In genomic region chr9:4740623-4741364, GRCh38 we compare ENCODE assay signal across 8 cellular contexts. TPM values are rescaled to one million over a fixed set of nuclear protein-coding genes. Genes with fewer than 3 reads are reported as not detected.
DNase-seq lines count a peak whose midpoint lies in the region; ATAC-seq and TF ChIP-seq lines count a peak whose summit lies in the region.

Gene AK3, minus strand, starts transcription at chr9:4741202. Its CDS starts 115 bp downstream, at chr9:4741087.

- H3K4me3 Mint-ChIP-seq in endodermal cell = peak within 1 kb of the TSS; percentile 85

- H3K4me3 ChIP-seq in endodermal cell (ENCODE audit: low read length) (peak within 1 kb of the TSS; percentile 94), mesodermal cell (ENCODE audit: extremely low read depth, insufficient read depth, low read length, poor library complexity, severe bottlenecking) (peak within 1 kb of the TSS; percentile 85)

- H3K4me1 Mint-ChIP-seq in endodermal cell = peaks cover 19% of the 10 kb centered on the region

- WGBS in endodermal cell (ENCODE audit: insufficient coverage in 1 of 2, insufficient read length in 1 of 2), 2 experiments = 0% methylated on average over 33 to 84 of the region's 84 CpGs
- 0 to 1% methylated on average over 52 to 70 of the region's 84 CpGs for WGBS in mesodermal cell (ENCODE audit: insufficient coverage in 2 of 2), 2 experiments

- H3K9me3 ChIP-seq in endodermal cell (ENCODE audit: control insufficient read depth, low read length) = no peaks in the 10 kb centered on the region
- no peaks in the 10 kb centered on the region for H3K9me3 ChIP-seq in mesodermal cell (ENCODE audit: control insufficient read depth, low read length)

- peak; percentile 52 for TF ChIP-seq CTCF in endodermal cell (conservative IDR thresholded peaks at IDR 0.05)

- peak within 1 kb of the TSS; percentile 83 for H3K27ac Mint-ChIP-seq in endodermal cell

- peak within 1 kb of the TSS; percentile 76 for H3K27ac ChIP-seq in endodermal cell (ENCODE audit: low read depth, low read length)
- H3K27ac ChIP-seq in mesodermal cell (ENCODE audit: low read depth, low read length, severe bottlenecking) = peak within 1 kb of the TSS; percentile 66

- H3K36me3 ChIP-seq in endodermal cell (ENCODE audit: control insufficient read depth, insufficient read depth, low read length) (no peaks in the 10 kb centered on the region), mesodermal cell (ENCODE audit: control insufficient read depth, insufficient read depth, low read length) (peaks cover 3% of the 10 kb centered on the region)

- no peaks in the 10 kb centered on the region for H3K27me3 ChIP-seq in endodermal cell (ENCODE audit: control insufficient read depth, insufficient read depth, low read length, poor library complexity, severe bottlenecking)

- H3K4me1 ChIP-seq in endodermal cell (ENCODE audit: control insufficient read depth, insufficient read depth, low read length) (peaks cover 4% of the 10 kb centered on the region), mesodermal cell (ENCODE audit: control insufficient read depth, insufficient read depth, low read length, poor library complexity, severe bottlenecking) (peaks cover 14% of the 10 kb centered on the region)

- H3K9me3 Mint-ChIP-seq in endodermal cell = no peaks in the 10 kb centered on the region

- H3K9ac ChIP-seq in endodermal cell (ENCODE audit: extremely low read depth, low read length, poor library complexity, severe bottlenecking) = peak within 1 kb of the TSS; percentile 55

- H3K27me3 Mint-ChIP-seq in endodermal cell (ENCODE audit: insufficient read depth) = no peaks in the 10 kb centered on the region

- ATAC-seq in GM19438 (IDR thresholded peaks at IDR 0.05; ENCODE audit: low read depth, unreplicated experiment) = peak; percentile 86
- peak; percentile 87 for ATAC-seq in HG03565 (IDR thresholded peaks at IDR 0.05; ENCODE audit: unreplicated experiment)

- peaks cover 1% of the 10 kb centered on the region for H3K36me3 Mint-ChIP-seq in endodermal cell (ENCODE audit: low read depth)

- DNase-seq in COLO668 (lab: John Stamatoyannopoulos, UW; ENCODE audit: unreplicated experiment) = peak; percentile 91
- peak; percentile 85 for DNase-seq in NK-92 treated with Interleukin-12 subunit alpha and Interleukin-12 subunit beta, amount 100 ng/mL, for 24 hours (lab: John Stamatoyannopoulos, UW)
- DNase-seq in activated CD8-positive, alpha-beta memory T cell treated with anti-CD3 and anti-CD28 coated beads, Interleukin-2, amount 50 U/mL, for 1 hour (ENCODE audit: extremely low read depth) = peak; percentile 62
- DNase-seq in endodermal cell = peak; percentile 95
- DNase-seq in stimulated activated CD8-positive, alpha-beta memory T cell treated with anti-CD3 and anti-CD28 coated beads, Interleukin-15, amount 100 ng/mL, for 4 hours (ENCODE audit: low read depth in 2 of 2) = peak; percentile 70 to 73

RNA-seq across cellular contexts. Expression of gene AK3, which starts in this region (rescaled TPM):
- 10 to 100 TPM; 51.5 to 59.8 TPM for total RNA-seq in endodermal cell
- polyA plus RNA-seq in endodermal cell (2013, experiment 1 of 2) = 65.6 TPM
- 59.0 TPM for polyA plus RNA-seq in endodermal cell (2013, experiment 2 of 2)
- polyA plus RNA-seq in mesodermal cell (2013, experiment 1 of 2) = 59.2 TPM
- 57.3 TPM for polyA plus RNA-seq in mesodermal cell (2013, experiment 2 of 2)

Comparison
In these comparisons a context has a peak if more than half of its experiments do, and no peak if none do; other contexts are left out.
1. Peak in every context shown above with its lines: DNase-seq, ATAC-seq, H3K4me3 ChIP-seq and H3K27ac ChIP-seq.